12 cellular contexts compared by ENCODE assay signal in genomic region chr10:110016957-110017514, GRCh38. TPM values are rescaled to one million over a fixed set of nuclear protein-coding genes. Genes with fewer than 3 reads are reported as not detected.
DNase-seq lines count a peak whose midpoint lies in the region; ATAC-seq and TF ChIP-seq lines count a peak whose summit lies in the region.
"Had no signal": no experiment of that assay in that cellular context is flagged by ENCODE, and none has a peak within 500 bp of the region (broad histone marks: within the 10 kb centered on the region; RNA-seq: fewer than 3 reads in every experiment).

No MANE protein-coding gene starts in this region.

- H3K79me2 ChIP-seq in GM23338 (replicated peaks; ENCODE audit: insufficient read depth) (peaks cover 100% of the 10 kb centered on the region), neural progenitor cell (ENCODE audit: low read depth) (peaks cover 100% of the 10 kb centered on the region)

- peaks cover 40% of the 10 kb centered on the region for H3K4me1 ChIP-seq in GM23338 (ENCODE audit: insufficient read depth)
- peaks cover 47% of the 10 kb centered on the region for H3K4me1 ChIP-seq in neural progenitor cell

- H3K9me3 Mint-ChIP-seq in activated naive CD4-positive, alpha-beta T cell treated with anti-CD3 and anti-CD28 coated beads for 36 hours: no peaks in the 10 kb centered on the region
- no peaks in the 10 kb centered on the region for H3K9me3 Mint-ChIP-seq in GM23338
- no peaks in the 10 kb centered on the region for H3K9me3 Mint-ChIP-seq in chondrocyte (ENCODE audit: low read depth)
- no peaks in the 10 kb centered on the region for H3K9me3 Mint-ChIP-seq in neural progenitor cell
- H3K9me3 Mint-ChIP-seq: HFFc6 had no signal

- H3K4me2 ChIP-seq in GM23338: no peak overlapping the region
- H3K4me2 ChIP-seq in neural progenitor cell: peak overlapping the region; percentile 59

- H3K27ac ChIP-seq in GM23338 (ENCODE audit: low read depth): peak overlapping the region; percentile 23; the same call in 1 of the 2 replicates
- peak overlapping the region; percentile 92 for H3K27ac ChIP-seq in neural progenitor cell
- H3K27ac ChIP-seq: gastrocnemius medialis, SJSA1 had no signal

- H3K9me2 ChIP-seq in GM23338 (ENCODE audit: insufficient read depth): no peaks in the 10 kb centered on the region

- H3K4me3 ChIP-seq in GM23338 (no peak overlapping the region), neural progenitor cell (no peak overlapping the region)
- H3K4me3 ChIP-seq: gastrocnemius medialis, SJSA1 had no signal

- no peak overlapping the region for H3K9ac ChIP-seq in neural progenitor cell

- H3K27me3 ChIP-seq in GM23338 (ENCODE audit: insufficient read depth): no peaks in the 10 kb centered on the region
- no peaks in the 10 kb centered on the region for H3K27me3 ChIP-seq in neural progenitor cell
- H3K27me3 ChIP-seq: gastrocnemius medialis, SJSA1 had no signal

- H3K27me3 Mint-ChIP-seq in activated naive CD4-positive, alpha-beta T cell treated with anti-CD3 and anti-CD28 coated beads for 36 hours (ENCODE audit: low read depth): no peaks in the 10 kb centered on the region
- H3K27me3 Mint-ChIP-seq in GM23338 (ENCODE audit: insufficient read depth, low read depth, poor library complexity) (peaks cover 6% of the 10 kb centered on the region), chondrocyte (ENCODE audit: low read depth) (no peaks in the 10 kb centered on the region), neural progenitor cell (ENCODE audit: insufficient read depth, low read depth) (peaks cover 2% of the 10 kb centered on the region)

- H3K9me3 ChIP-seq in neural progenitor cell (ENCODE audit: low read depth): no peaks in the 10 kb centered on the region
- H3K9me3 ChIP-seq: gastrocnemius medialis, SJSA1 had no signal

- intact Hi-C loops in activated naive CD4-positive, alpha-beta T cell treated with anti-CD3 and anti-CD28 coated beads for 36 hours (cut with micrococcal nuclease): loop anchor here (1.0 kb wide), 2 partner anchors 39 to 133 kb away; no protein-coding TSS in a partner anchor

- no peak for ATAC-seq in GM23338
- ATAC-seq in HG02973 (IDR thresholded peaks at IDR 0.05; ENCODE audit: unreplicated experiment): no peak
- ATAC-seq in GM21825 (IDR thresholded peaks at IDR 0.05; ENCODE audit: unreplicated experiment): no peak
- ATAC-seq: gastrocnemius medialis had no signal

- no peaks in the 10 kb centered on the region for H3K36me3 ChIP-seq in GM23338 (ENCODE audit: insufficient read depth)
- H3K36me3 ChIP-seq in neural progenitor cell: no peaks in the 10 kb centered on the region
- H3K36me3 ChIP-seq: gastrocnemius medialis had no signal

- H3F3A ChIP-seq in GM23338 (replicated peaks; ENCODE audit: low read depth) (no peaks in the 10 kb centered on the region), neural progenitor cell (ENCODE audit: low read depth) (peaks cover 51% of the 10 kb centered on the region)

- H3K36me3 Mint-ChIP-seq in activated naive CD4-positive, alpha-beta T cell treated with anti-CD3 and anti-CD28 coated beads for 36 hours (ENCODE audit: low read depth): no peaks in the 10 kb centered on the region
- H3K36me3 Mint-ChIP-seq in GM23338 (ENCODE audit: low read depth) (no peaks in the 10 kb centered on the region), chondrocyte (ENCODE audit: low read depth) (no peaks in the 10 kb centered on the region), neural progenitor cell (peaks cover 4% of the 10 kb centered on the region)

- no peak for TF ChIP-seq CTCF in GM23338 (conservative IDR thresholded peaks at IDR 0.05; ENCODE audit: low read depth in 2 of 2)
- TF ChIP-seq CTCF in chondrocyte (IDR thresholded peaks at IDR 0.05): no peak
- TF ChIP-seq CTCF in neural progenitor cell (IDR thresholded peaks at IDR 0.05): no peak

- H3K4me1 Mint-ChIP-seq in activated naive CD4-positive, alpha-beta T cell treated with anti-CD3 and anti-CD28 coated beads for 36 hours (ENCODE audit: low read depth): peaks cover 78% of the 10 kb centered on the region
- H3K4me1 Mint-ChIP-seq in GM23338: peaks cover 44% of the 10 kb centered on the region
- H3K4me1 Mint-ChIP-seq in chondrocyte (ENCODE audit: low read depth): peaks cover 57% of the 10 kb centered on the region
- H3K4me1 Mint-ChIP-seq in neural progenitor cell: peaks cover 38% of the 10 kb centered on the region

- DNase-seq in activated naive CD4-positive, alpha-beta T cell treated with anti-CD3 and anti-CD28 coated beads for 36 hours: no peak
- no peak for DNase-seq in activated naive CD4-positive, alpha-beta T cell treated with anti-CD3 and anti-CD28 coated beads, Interleukin-2, amount 50 U/mL, for 16 hours
- DNase-seq in GM23338 (ENCODE audit: low spot score) (no peak), chondrocyte (ENCODE audit: low spot score) (no peak), neural progenitor cell (ENCODE audit: low spot score) (no peak), cerebellar nuclear complex (lab: John Stamatoyannopoulos, UW) (no peak)
- DNase-seq: gastrocnemius medialis, HFFc6, NCI-H2081 had no signal

- no peak overlapping the region for H3K27ac Mint-ChIP-seq in activated naive CD4-positive, alpha-beta T cell treated with anti-CD3 and anti-CD28 coated beads for 36 hours
- H3K27ac Mint-ChIP-seq in GM23338 (peak overlapping the region; percentile 71), chondrocyte (ENCODE audit: unreplicated experiment) (peak overlapping the region; percentile 25), neural progenitor cell (no peak overlapping the region)

- peaks cover 11% of the 10 kb centered on the region for H4K20me1 ChIP-seq in GM23338 (replicated peaks; ENCODE audit: insufficient read depth)
- H4K20me1 ChIP-seq in neural progenitor cell (ENCODE audit: low read depth): peaks cover 50% of the 10 kb centered on the region

- CTCF ChIA-PET in activated naive CD4-positive, alpha-beta T cell treated with anti-CD3 and anti-CD28 coated beads for 36 hours (lab: Charles Lee): no interaction called here

- no peak overlapping the region for H2AFZ ChIP-seq in GM23338
- H2AFZ ChIP-seq in neural progenitor cell (replicated peaks): no peak overlapping the region

- H3K4me3 Mint-ChIP-seq in activated naive CD4-positive, alpha-beta T cell treated with anti-CD3 and anti-CD28 coated beads for 36 hours: peak overlapping the region; percentile 30
- H3K4me3 Mint-ChIP-seq in GM23338 (no peak overlapping the region), chondrocyte (ENCODE audit: unreplicated experiment) (no peak overlapping the region), neural progenitor cell (no peak overlapping the region)
- H3K4me3 Mint-ChIP-seq: HFFc6 had no signal

TF ChIP-seq in GM23338, 12 proteins besides CTCF, POLR2A, EP300 and RAD21:
- TF ChIP-seq ETS1 (IDR thresholded peaks at IDR 0.05): no peak
- no peak for TF ChIP-seq JUNB (IDR thresholded peaks at IDR 0.05; ENCODE audit: unreplicated experiment)
- TF ChIP-seq CREB1 (CRISPR knock-in tag; IDR thresholded peaks at IDR 0.05; ENCODE audit: low read depth): no peak
- no peak for TF ChIP-seq REST (IDR thresholded peaks at IDR 0.05; ENCODE audit: unreplicated experiment)
- TF ChIP-seq NANOG (IDR thresholded peaks at IDR 0.05; ENCODE audit: borderline replicate concordance): no peak

RNA-seq across cellular contexts. Expression of gene ADD3, which starts 9.3 kb away (rescaled TPM):
- total RNA-seq in activated naive CD4-positive, alpha-beta T cell treated with anti-CD3 and anti-CD28 coated beads for 36 hours: 10 to 100 TPM; 85.2 to 85.8 TPM
- 75.1 and 767 TPM in 2 replicates for total RNA-seq in GM23338 (2014; rRNA removed; shearing (Covaris generic))
- 57.0 and 68.5 TPM in 2 replicates for polyA plus RNA-seq in GM23338 (2016; fragmentation: Nextera tagmentation; extraction: Ambion mirVana)
- 75.1 to 135 TPM (median 80.8 TPM) in 3 replicates for total RNA-seq in chondrocyte
- 202 and 345 TPM in 2 replicates for total RNA-seq in neural progenitor cell (ENCODE audit: low replicate concordance)

Comparison
In these comparisons a context has a peak if more than half of its experiments do, and no peak if none do; other contexts are left out.
1. H3K27ac Mint-ChIP-seq: peak in GM23338 (single experiment) and chondrocyte (single experiment); none in activated naive CD4-positive, alpha-beta T cell treated with anti-CD3 and anti-CD28 coated beads for 36 hours (single experiment) and neural progenitor cell (single experiment).